ENCODE assay signal across 22 cellular contexts in the genomic region with DNA sequence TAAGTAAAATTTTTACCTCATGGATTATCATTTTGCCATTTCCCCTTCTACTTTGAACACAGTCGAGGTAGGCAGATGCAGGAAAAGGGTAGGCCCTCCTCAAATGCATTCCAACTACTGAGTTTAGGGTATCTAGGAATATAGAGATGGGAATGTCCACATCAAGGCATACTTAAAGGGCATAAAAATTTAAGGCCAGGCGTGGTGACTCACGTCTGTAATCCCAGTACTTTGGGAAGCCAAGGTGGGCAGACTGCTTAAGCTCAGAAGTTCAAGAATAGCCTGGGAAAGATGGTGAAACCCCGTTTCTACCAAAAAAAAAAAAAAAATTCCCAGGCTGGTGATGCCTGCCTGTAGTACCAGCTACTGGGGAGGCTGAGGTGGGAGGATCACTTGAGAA.
DNase-seq lines count a peak whose midpoint lies in the region; ATAC-seq, FAIRE-seq and TF ChIP-seq lines count a peak whose summit lies in the region.
"Had no signal": no experiment of that assay in that cellular context is flagged by ENCODE, and none has a peak within 500 bp of the region (broad histone marks: within the 10 kb centered on the region; RNA-seq: fewer than 3 reads in every experiment).

No MANE protein-coding gene starts in this region.

- H3K79me2 ChIP-seq in keratinocyte (ENCODE audit: control insufficient read depth, insufficient read depth, low read length) = peaks cover 8% of the 10 kb centered on the region

- TF ChIP-seq CTCF in RWPE2 (IDR thresholded peaks at IDR 0.05; ENCODE audit: poor library complexity, severe bottlenecking) (no peak), epithelial cell of esophagus (IDR thresholded peaks at IDR 0.05; ENCODE audit: insufficient read depth, low read depth, low read length, missing control alignments) (no peak), keratinocyte (optimal IDR thresholded peaks at IDR 0.05 in 1 of 3, IDR thresholded peaks at IDR 0.05 in 1 of 3, conservative IDR thresholded peaks at IDR 0.05 in 1 of 3; ENCODE audit: extremely low read depth in 1 of 3, insufficient read depth in 2 of 3, low read length in 3 of 3) (no peak)

- no peaks in the 10 kb centered on the region for H3K9me3 ChIP-seq in RWPE2 (ENCODE audit: severe bottlenecking)
- no peaks in the 10 kb centered on the region for H3K9me3 ChIP-seq in keratinocyte (ENCODE audit: control insufficient read depth, low read depth, low read length)
- H3K9me3 ChIP-seq: BE2C, HAP-1 had no signal

- no peaks in the 10 kb centered on the region for H4K20me1 ChIP-seq in keratinocyte (ENCODE audit: control insufficient read depth, extremely low read depth, insufficient read depth, low read length)

- ATAC-seq in RWPE2 (ENCODE audit: low read depth) (peak; percentile 68), HG03159 (IDR thresholded peaks at IDR 0.05; ENCODE audit: unreplicated experiment) (no peak), HG03095 (IDR thresholded peaks at IDR 0.05; ENCODE audit: unreplicated experiment) (no peak)
- ATAC-seq: GM12878 had no signal

- H3K9ac ChIP-seq in keratinocyte (ENCODE audit: control insufficient read depth, extremely low read depth, insufficient read depth, low read length) = peak overlapping the region; percentile 53

- FAIRE-seq in keratinocyte (lab: Jason Lieb, UNC) = no peak
- FAIRE-seq: A204.1, GM12878, GM19239 had no signal

- dilution Hi-C loops in keratinocyte (cut with MboI; ENCODE audit: extremely low pct_ligation_motif_present, low sequenced_read_pairs) = no loop called here

- H3K9me1 ChIP-seq in keratinocyte (ENCODE audit: control insufficient read depth, extremely low read depth, insufficient read depth, low read length) = no peaks in the 10 kb centered on the region

- H3K4me1 ChIP-seq in RWPE2 (ENCODE audit: insufficient read depth, poor library complexity, severe bottlenecking) (peaks cover 45% of the 10 kb centered on the region), keratinocyte (ENCODE audit: control insufficient read depth, extremely low read depth, insufficient read depth, low read length) (peaks cover 24% of the 10 kb centered on the region)
- H3K4me1 ChIP-seq: BE2C, HAP-1 had no signal

- H3K36me3 ChIP-seq in RWPE2 (ENCODE audit: low read depth) = no peaks in the 10 kb centered on the region
- H3K36me3 ChIP-seq in keratinocyte (ENCODE audit: control insufficient read depth in 2 of 2, extremely low read depth in 1 of 2, insufficient read depth in 2 of 2, low read length in 2 of 2) = peaks cover 0 to 1% of the 10 kb centered on the region in 2 experiments
- H3K36me3 ChIP-seq: BE2C, HAP-1 had no signal

- H3K4me2 ChIP-seq in keratinocyte (ENCODE audit: control insufficient read depth, extremely low read depth, insufficient read depth, low read depth, low read length) = peak overlapping the region; percentile 87

- H3K27me3 ChIP-seq in RWPE2 (ENCODE audit: insufficient read depth, poor library complexity, severe bottlenecking) = no peaks in the 10 kb centered on the region
- no peaks in the 10 kb centered on the region for H3K27me3 ChIP-seq in keratinocyte (ENCODE audit: control insufficient read depth, extremely low read depth, insufficient read depth, low read length)
- H3K27me3 ChIP-seq: BE2C had no signal

- DNase-seq in NCI-H226 (peak; percentile 72), RWPE2 (ENCODE audit: low spot score) (no peak), epithelial cell of esophagus (ENCODE audit: low read depth) (peak; percentile 29), keratinocyte (ENCODE audit: low read depth, low spot score) (no peak), NCI-H2029 treated with DMSO at 0.1 percent for 48 hours (lab: John Stamatoyannopoulos, UW) (no peak), nucleus accumbens (lab: John Stamatoyannopoulos, UW) (no peak)
- DNase-seq: ACHN; BE2C; C1 segment of cervical spinal cord; CD4-positive, CD25-positive, alpha-beta regulatory T cell; CD8-positive, alpha-beta memory T cell; COR-L47; DMS 273 treated with DMSO at 0.1 percent for 48 hours; DMS53; DND-41; EL had no signal

- peak overlapping the region; percentile 91 for H3K27ac ChIP-seq in RWPE2 (ENCODE audit: poor library complexity, severe bottlenecking)
- H3K27ac ChIP-seq in keratinocyte (ENCODE audit: control insufficient read depth, insufficient read depth, low read length) = peak overlapping the region; percentile 90

- no peak overlapping the region for H2AFZ ChIP-seq in keratinocyte (ENCODE audit: control insufficient read depth, low read length)

- H3K4me3 ChIP-seq in RWPE2 (ENCODE audit: severe bottlenecking) (no peak overlapping the region), epithelial cell of esophagus (ENCODE audit: low read length) (no peak overlapping the region), keratinocyte (ENCODE audit: control insufficient read depth in 2 of 3, extremely low read depth in 1 of 3, insufficient read depth in 2 of 3, low read depth in 1 of 3, low read length in 3 of 3) (no peak overlapping the region)
- H3K4me3 ChIP-seq: GM12878, HAP-1 had no signal

Comparison
In these comparisons a context has a peak if more than half of its experiments do, and no peak if none do; other contexts are left out.
1. DNase-seq: peak in NCI-H226 (single experiment) and epithelial cell of esophagus (single experiment); none in RWPE2 (single experiment), keratinocyte (single experiment), NCI-H2029 treated with DMSO at 0.1 percent for 48 hours (single experiment) and nucleus accumbens (0 of 56).